23 cellular contexts compared by ENCODE assay signal in the genomic region with DNA sequence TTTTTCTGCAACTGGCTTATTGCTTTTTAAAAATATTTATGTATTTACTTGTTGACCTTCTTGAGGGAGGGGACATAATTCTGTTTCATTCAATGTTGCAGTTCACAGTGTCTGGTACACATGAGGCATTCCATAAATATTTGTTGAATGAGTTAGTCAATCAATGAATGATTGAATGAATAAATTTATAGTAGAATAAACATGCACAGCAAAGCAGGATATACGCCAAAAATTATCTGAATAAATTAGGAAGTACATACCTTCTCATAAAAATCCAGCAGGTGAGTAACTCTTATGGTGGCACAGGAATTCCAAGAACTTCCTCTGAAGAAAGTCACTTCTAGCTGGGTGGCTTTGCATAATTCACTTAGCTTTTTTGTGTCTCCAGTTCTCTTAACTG.
"Had no signal": no experiment of that assay in that cellular context is flagged by ENCODE, and none has a peak within 500 bp of the region (broad histone marks: within the 10 kb centered on the region; RNA-seq: fewer than 3 reads in every experiment).

No MANE protein-coding gene starts in this region.

- H3K4me1 ChIP-seq: heart left ventricle, lower lobe of right lung, sigmoid colon, stomach, testis, upper lobe of right lung had no signal

- H3K27me3 Mint-ChIP-seq: activated CD4-positive, alpha-beta T cell treated with anti-CD3 and anti-CD28 coated beads, Interleukin-2, amount 10 ng/mL, durations not matched to agents 24 days and 14 days; activated naive CD8-positive, alpha-beta T cell; dendritic cell treated with granulocyte-macrophage colony-stimulating factor and Interleukin-4, amounts not matched to agents 40 ng/mL and 50 ng/mL, for 4 days; effector memory CD8-positive, alpha-beta T cell had no signal

- H3K36me3 Mint-ChIP-seq: activated naive CD8-positive, alpha-beta T cell; immature natural killer cell had no signal

- H3K4me3 Mint-ChIP-seq: activated CD4-positive, alpha-beta T cell treated with anti-CD3 and anti-CD28 coated beads, Interleukin-2, amount 10 ng/mL, durations not matched to agents 24 days and 14 days; activated CD8-positive, alpha-beta T cell treated with anti-CD3 and anti-CD28 coated beads, Interleukin-2, amount 10 ng/mL, durations not matched to agents 7 days and 5 days; activated naive CD8-positive, alpha-beta T cell; dendritic cell treated with granulocyte-macrophage colony-stimulating factor and Interleukin-4, amounts not matched to agents 40 ng/mL and 50 ng/mL, for 4 days; effector memory CD8-positive, alpha-beta T cell; immature natural killer cell; WTC11 had no signal

- H3K27me3 ChIP-seq: brain microvascular endothelial cell, heart left ventricle, sigmoid colon, stomach, testis, upper lobe of right lung had no signal

- H3K36me3 ChIP-seq: brain microvascular endothelial cell, heart left ventricle, lower lobe of right lung, sigmoid colon, stomach, upper lobe of right lung had no signal

- DNase-seq: activated CD4-positive, alpha-beta T cell treated with anti-CD3 and anti-CD28 coated beads, Interleukin-2, amount 10 ng/mL, durations not matched to agents 24 days and 14 days; activated CD8-positive, alpha-beta memory T cell treated with anti-CD3 and anti-CD28 coated beads, Interleukin-2, amount 50 U/mL, for 4 hours; activated CD8-positive, alpha-beta T cell treated with anti-CD3 and anti-CD28 coated beads, Interleukin-2, amount 10 ng/mL, durations not matched to agents 7 days and 5 days; activated gamma-delta T cell treated with Interleukin-2 at 50 U/mL for 16 hours; activated T-cell treated with anti-CD3 and anti-CD28 coated beads, Interleukin-2, amount 50 U/mL, for 48 hours; amniotic stem cell; brain microvascular endothelial cell; effector memory CD8-positive, alpha-beta T cell; heart left ventricle; immature natural killer cell; left colon; lower lobe of right lung; midbrain; sigmoid colon; stimulated activated CD4-positive, alpha-beta T cell treated with anti-CD3 and anti-CD28 coated beads, Interleukin-1b, Interleukin-23, amount 100 ng/mL, for 48 hours; stomach; T-helper 2 cell; testis; upper lobe of right lung had no signal

- H3K27ac Mint-ChIP-seq: activated CD4-positive, alpha-beta T cell treated with anti-CD3 and anti-CD28 coated beads, Interleukin-2, amount 10 ng/mL, durations not matched to agents 24 days and 14 days; activated CD8-positive, alpha-beta T cell treated with anti-CD3 and anti-CD28 coated beads, Interleukin-2, amount 10 ng/mL, durations not matched to agents 7 days and 5 days; activated naive CD8-positive, alpha-beta T cell; dendritic cell treated with granulocyte-macrophage colony-stimulating factor and Interleukin-4, amounts not matched to agents 40 ng/mL and 50 ng/mL, for 4 days; effector memory CD8-positive, alpha-beta T cell; immature natural killer cell; WTC11 had no signal

- H3K4me1 Mint-ChIP-seq: immature natural killer cell had no signal

- H3K9me3 ChIP-seq: lower lobe of right lung, sigmoid colon, testis, upper lobe of right lung had no signal

- H3K27ac ChIP-seq: brain microvascular endothelial cell, epithelial cell of prostate, heart left ventricle, lower lobe of right lung, sigmoid colon, stomach, testis, upper lobe of right lung had no signal

- H3K4me3 ChIP-seq: heart left ventricle, lower lobe of right lung, sigmoid colon, stomach, testis, upper lobe of right lung had no signal
